Comparison of ENCODE assay signal across 5 cellular contexts in the genomic region with DNA sequence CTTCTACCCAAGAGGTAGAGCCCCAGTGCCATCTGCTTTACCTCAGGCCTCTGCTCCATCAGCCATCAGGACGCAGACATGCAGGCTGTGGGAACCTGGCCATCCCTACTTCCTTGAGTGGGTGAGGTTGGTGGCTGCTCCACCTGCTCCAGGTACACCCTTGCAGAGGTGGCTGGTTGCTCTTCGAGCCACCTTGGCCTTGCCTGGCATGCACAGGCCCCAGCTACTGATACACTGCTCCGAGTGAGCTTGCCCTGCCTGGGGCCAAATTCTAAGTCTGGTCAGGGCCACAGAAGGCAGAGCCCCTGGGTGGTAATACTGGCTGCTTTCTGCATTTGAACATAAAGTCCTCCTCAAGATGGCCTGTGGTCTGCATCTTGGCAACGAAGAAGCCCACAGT. TPM values are rescaled to one million over a fixed set of nuclear protein-coding genes. Genes with fewer than 3 reads are reported as not detected.
"Had no signal": no experiment of that assay in that cellular context is flagged by ENCODE, and none has a peak within 500 bp of the region (broad histone marks: within the 10 kb centered on the region; RNA-seq: fewer than 3 reads in every experiment).

No MANE protein-coding gene starts in this region.

RNA-seq across cellular contexts. Expression of a gene that starts 41.2 kb away (rescaled TPM):
- total RNA-seq: GM23338, H1, H9, HT-29, IMR-90 had no signal
- polyA plus RNA-seq: GM23338, H1, IMR-90 had no signal
